ENCODE assay signal across 1 cellular context in genomic region chr1:116051896-116052295, GRCh38. TPM values are rescaled to one million over a fixed set of nuclear protein-coding genes. Genes with fewer than 3 reads are reported as not detected.
"Had no signal": no experiment of that assay in that cellular context is flagged by ENCODE, and none has a peak within 500 bp of the region (broad histone marks: within the 10 kb centered on the region; RNA-seq: fewer than 3 reads in every experiment).

No MANE protein-coding gene starts in this region.

RNA-seq across cellular contexts. Expression of gene MAB21L3, which starts 59.3 kb away (rescaled TPM):
- total RNA-seq: G401 had no signal
